Comparison of ENCODE assay signal across 13 cellular contexts in genomic region chr2:237431372-237431771, GRCh38.
DNase-seq lines count a peak whose midpoint lies in the region; ATAC-seq and TF ChIP-seq lines count a peak whose summit lies in the region.
"Had no signal": no experiment of that assay in that cellular context is flagged by ENCODE, and none has a peak within 500 bp of the region (broad histone marks: within the 10 kb centered on the region; RNA-seq: fewer than 3 reads in every experiment).

No MANE protein-coding gene starts in this region.

- H3K9me3 Mint-ChIP-seq in stimulated activated naive CD8-positive, alpha-beta T cell treated with anti-CD3 and anti-CD28 coated beads, Interleukin-15, amount 100 ng/mL, for 72 hours = no peaks in the 10 kb centered on the region

- no peak for ATAC-seq in stimulated activated naive CD8-positive, alpha-beta T cell treated with anti-CD3 and anti-CD28 coated beads, Interleukin-15, amount 100 ng/mL, for 72 hours
- ATAC-seq: Panc1 had no signal

- H3K4me1 Mint-ChIP-seq in stimulated activated naive CD8-positive, alpha-beta T cell treated with anti-CD3 and anti-CD28 coated beads, Interleukin-15, amount 100 ng/mL, for 72 hours = peaks cover 100% of the 10 kb centered on the region

- peak overlapping the region; percentile 72 to 77 for H3K4me3 Mint-ChIP-seq in stimulated activated naive CD8-positive, alpha-beta T cell treated with anti-CD3 and anti-CD28 coated beads, Interleukin-15, amount 100 ng/mL, for 72 hours

- H3K27me3 Mint-ChIP-seq in stimulated activated naive CD8-positive, alpha-beta T cell treated with anti-CD3 and anti-CD28 coated beads, Interleukin-15, amount 100 ng/mL, for 72 hours = no peaks in the 10 kb centered on the region

- peak; percentile 59 for DNase-seq in stimulated activated CD4-positive, alpha-beta T cell treated with anti-CD3 and anti-CD28 coated beads, Interleukin-4, amount 100 ng/mL, for 24 hours
- no peak for DNase-seq in stimulated activated CD4-positive, alpha-beta T cell treated with anti-CD3 and anti-CD28 coated beads, Interleukin-4, amount 100 ng/mL, for 1 hour
- DNase-seq in SW 1271 (lab: John Stamatoyannopoulos, UW) = peak; percentile 13 to 48
- DNase-seq in fibroblast of peridontal ligament (ENCODE audit: extremely low read depth) = peak; percentile 49
- no peak for DNase-seq in stimulated activated naive CD8-positive, alpha-beta T cell treated with anti-CD3 and anti-CD28 coated beads, Interleukin-15, amount 100 ng/mL, for 72 hours
- DNase-seq in NCI-H2107 treated with DMSO at 0.1 percent for 48 hours (lab: John Stamatoyannopoulos, UW; ENCODE audit: unreplicated experiment) = no peak
- DNase-seq in cerebellar nuclear complex (lab: John Stamatoyannopoulos, UW) = no peak
- no peak for DNase-seq in GM20000 (ENCODE audit: low spot score)
- DNase-seq: amniotic stem cell, Karpas-422, NCI-H2171 treated with DMSO at 0.1 percent for 48 hours, small intestine had no signal

- H3K27ac Mint-ChIP-seq in stimulated activated naive CD8-positive, alpha-beta T cell treated with anti-CD3 and anti-CD28 coated beads, Interleukin-15, amount 100 ng/mL, for 72 hours = peak overlapping the region in 1 of 2 donors; percentile 16

- TF ChIP-seq CTCF in GM20000 (IDR thresholded peaks at IDR 0.05; ENCODE audit: extremely low read depth, missing control alignments) = no peak

Comparison
In these comparisons a context has a peak if more than half of its experiments do, and no peak if none do; other contexts are left out.
1. DNase-seq: peak in stimulated activated CD4-positive, alpha-beta T cell treated with anti-CD3 and anti-CD28 coated beads, Interleukin-4, amount 100 ng/mL, for 24 hours (single experiment), SW 1271 (2 of 2) and fibroblast of peridontal ligament (single experiment); none in stimulated activated CD4-positive, alpha-beta T cell treated with anti-CD3 and anti-CD28 coated beads, Interleukin-4, amount 100 ng/mL, for 1 hour (single experiment), stimulated activated naive CD8-positive, alpha-beta T cell treated with anti-CD3 and anti-CD28 coated beads, Interleukin-15, amount 100 ng/mL, for 72 hours (0 of 2), NCI-H2107 treated with DMSO at 0.1 percent for 48 hours (single experiment), cerebellar nuclear complex (0 of 2) and GM20000 (single experiment).